ENCODE assay signal across 8 cellular contexts in the genomic region with DNA sequence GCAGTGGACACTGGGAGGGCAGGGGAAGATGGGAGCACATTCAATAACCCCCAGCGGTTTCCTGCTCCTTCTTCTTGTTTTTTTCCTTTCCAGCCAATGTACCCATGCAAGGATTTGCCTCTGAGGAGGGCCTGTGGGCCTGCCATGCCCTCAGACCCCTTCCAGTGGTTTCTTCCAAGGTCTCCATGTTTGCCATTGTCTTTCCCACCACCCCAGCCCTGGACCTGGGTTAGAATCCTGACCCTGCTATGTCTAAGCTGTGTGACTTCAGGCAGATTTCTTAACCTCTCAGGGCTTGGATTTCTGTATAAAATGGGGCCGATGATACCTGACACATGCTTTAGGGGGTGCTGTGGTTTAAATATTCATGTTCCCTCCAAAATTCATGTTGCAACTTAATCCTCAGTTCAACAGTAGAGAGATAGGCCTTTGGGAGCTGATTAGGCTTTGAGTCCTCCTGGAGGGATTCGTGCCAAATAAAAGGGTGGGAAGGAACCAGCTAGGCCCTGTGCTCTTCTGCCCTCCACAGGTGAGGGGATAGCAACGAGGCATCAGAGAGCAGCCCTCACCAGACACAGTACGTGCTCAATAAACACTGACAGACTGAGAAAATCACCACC. TPM values are rescaled to one million over a fixed set of nuclear protein-coding genes. Genes with fewer than 3 reads are reported as not detected.
A peak's percentile ranks its signal among the peaks of the same experiment; 100 is the strongest.
DNase-seq lines count a peak whose midpoint lies in the region; ATAC-seq and TF ChIP-seq lines count a peak whose summit lies in the region.

No MANE protein-coding gene starts in this region.

- no peak overlapping the region for H3K27ac Mint-ChIP-seq in stimulated activated memory B cell treated with anti-CD40 and anti-IgM and Interleukin-4, amounts not matched to agents 10 μg/mL and 1 μg/mL and 100 μg/mL, for 72 hours

- H3K4me3 Mint-ChIP-seq in stimulated activated memory B cell treated with anti-CD40 and anti-IgM and Interleukin-4, amounts not matched to agents 10 μg/mL and 1 μg/mL and 100 μg/mL, for 72 hours = no peak overlapping the region

- in situ Hi-C loops in SK-MEL-5 (cut with HindIII; ENCODE audit: low pct_unique_long_range_greater_than_20kb, low sequenced_read_pairs) = no loop called here

- DNase-seq in AG08395 (ENCODE audit: low spot score) (peak; percentile 43), HCEC 1CT (peak; percentile 67), SK-MEL-5 (ENCODE audit: low read depth, low spot score) (peak; percentile 35), foreskin keratinocyte (peak in 1 of 2 donors; percentile 76), NCI-H187 (lab: John Stamatoyannopoulos, UW) (no peak), GOT3 (lab: John Stamatoyannopoulos, UW) (no peak)

- peak; percentile 94 for TF ChIP-seq CTCF in foreskin keratinocyte (conservative IDR thresholded peaks at IDR 0.05)

- H3K36me3 Mint-ChIP-seq in stimulated activated memory B cell treated with anti-CD40 and anti-IgM and Interleukin-4, amounts not matched to agents 10 μg/mL and 1 μg/mL and 100 μg/mL, for 72 hours = no peaks in the 10 kb centered on the region

- peaks cover 17% of the 10 kb centered on the region for H3K4me1 ChIP-seq in foreskin keratinocyte

- H3K27me3 Mint-ChIP-seq in stimulated activated memory B cell treated with anti-CD40 and anti-IgM and Interleukin-4, amounts not matched to agents 10 μg/mL and 1 μg/mL and 100 μg/mL, for 72 hours = no peaks in the 10 kb centered on the region

- H3K9me3 Mint-ChIP-seq in stimulated activated memory B cell treated with anti-CD40 and anti-IgM and Interleukin-4, amounts not matched to agents 10 μg/mL and 1 μg/mL and 100 μg/mL, for 72 hours = no peaks in the 10 kb centered on the region

- H3K27me3 ChIP-seq in foreskin keratinocyte = no peaks in the 10 kb centered on the region

- H3K4me1 Mint-ChIP-seq in stimulated activated memory B cell treated with anti-CD40 and anti-IgM and Interleukin-4, amounts not matched to agents 10 μg/mL and 1 μg/mL and 100 μg/mL, for 72 hours = peaks cover 22% of the 10 kb centered on the region

- ATAC-seq in foreskin keratinocyte (peak; percentile 24), GM19395 (IDR thresholded peaks at IDR 0.05; ENCODE audit: unreplicated experiment) (no peak)
- ATAC-seq in stimulated activated memory B cell treated with anti-CD40 and anti-IgM and Interleukin-4, amounts not matched to agents 10 μg/mL and 1 μg/mL and 100 μg/mL, for 72 hours = no peak

- H3K27ac ChIP-seq in foreskin keratinocyte = no peak overlapping the region

RNA-seq across cellular contexts. Expression of gene FLNB, which starts 46.3 kb away (rescaled TPM):
- total RNA-seq in SK-MEL-5 (2014; rRNA removed; shearing (Covaris generic)) = 20.7 and 23.6 TPM in 2 replicates
- polyA plus RNA-seq in SK-MEL-5 (2015; cell fraction: cytosol; rRNA removed) = 11.2 and 13.1 TPM in 2 replicates
- 15.9 and 22.7 TPM in 2 replicates for polyA plus RNA-seq in SK-MEL-5 (2015; cell fraction: nucleus; rRNA removed)
- total RNA-seq in foreskin keratinocyte = 399 and 593 TPM in 2 replicates
- polyA plus RNA-seq in foreskin keratinocyte = 317 and 485 TPM in 2 replicates

Comparison
In these comparisons a context has a peak if more than half of its experiments do, and no peak if none do; other contexts are left out.
1. DNase-seq: peak in AG08395 (single experiment), HCEC 1CT (single experiment) and SK-MEL-5 (single experiment); none in NCI-H187 (0 of 2) and GOT3 (single experiment).
2. RNA of gene FLNB, which starts 46.3 kb away (total RNA-seq): 399 to 593 TPM in foreskin keratinocyte; 20.7 to 23.6 TPM in SK-MEL-5; every median in the first group is over 10 times any median in the second.